ENCODE assay signal across 20 cellular contexts in genomic region chr12:76317976-76318375, GRCh38.
"Had no signal": no experiment of that assay in that cellular context is flagged by ENCODE, and none has a peak within 500 bp of the region (broad histone marks: within the 10 kb centered on the region; RNA-seq: fewer than 3 reads in every experiment).

No MANE protein-coding gene starts in this region.

- H3K27ac ChIP-seq: HL-60, SJCRH30 had no signal

- H3K4me1 ChIP-seq: SJCRH30 had no signal

- H3K36me3 ChIP-seq: SJCRH30 had no signal

- H3K9me3 Mint-ChIP-seq: IgD-negative memory B cell had no signal

- DNase-seq: KBM-7; NCI-H1092 treated with DMSO at 0.1 percent for 48 hours; NCI-H1436; NCI-H187; NCI-H2029; NCI-H2081 treated with DMSO at 0.1 percent for 48 hours; NCI-H2227 treated with DMSO at 0.1 percent for 48 hours; NCI-H524 treated with DMSO at 0.1 percent for 48 hours; NCI-H69; NCI-H774; NK-92 treated with Interleukin-12 subunit alpha and Interleukin-12 subunit beta, amount 100 ng/mL, for 24 hours; PC-3; SHP77 treated with DMSO at 0.1 percent for 48 hours; SJCRH30 had no signal

- H3K36me3 Mint-ChIP-seq: IgD-negative memory B cell had no signal

- FAIRE-seq: HTR-8/SVneo had no signal

- H3K4me3 Mint-ChIP-seq: IgD-negative memory B cell had no signal

- H3K27me3 ChIP-seq: SJCRH30 had no signal

- H3K4me3 ChIP-seq: SJCRH30 had no signal

- ATAC-seq: Panc1, PC-3, Right ventricle myocardium inferior, SK-N-SH treated with all-trans-retinoic acid at 6 μM for 48 hours had no signal
